Comparison of ENCODE assay signal across 1 cellular context in the genomic region with DNA sequence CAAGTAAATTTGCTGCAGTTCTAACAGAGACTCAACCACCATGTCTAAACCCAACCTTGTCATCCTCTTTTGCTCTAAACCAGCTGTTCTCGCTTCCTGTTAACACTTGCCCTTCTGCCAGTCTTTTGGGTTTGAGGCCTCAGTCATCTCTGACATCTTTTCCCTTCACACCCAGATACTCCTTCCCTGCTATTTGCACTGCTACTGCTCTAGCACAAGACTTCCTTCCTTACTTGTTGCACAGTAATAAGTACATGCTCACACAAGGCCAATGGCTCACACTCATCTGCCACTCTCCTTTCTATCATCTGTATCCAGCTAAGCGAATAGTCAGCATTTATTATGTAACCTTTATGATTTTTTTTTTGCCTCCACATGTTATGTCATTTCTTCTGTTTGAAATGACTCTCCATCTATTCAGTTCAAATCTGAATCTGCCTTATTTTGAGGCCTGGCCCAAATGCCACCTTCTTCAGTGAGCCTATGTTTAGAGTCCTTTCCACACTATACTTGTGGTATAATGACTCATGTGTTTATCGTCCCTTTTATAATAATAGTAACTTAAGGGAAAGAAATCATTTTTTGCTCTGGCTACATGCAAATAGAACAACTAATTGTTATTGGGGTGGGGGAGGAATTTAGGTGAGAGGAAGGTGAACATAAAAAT.
TF ChIP-seq lines count a peak whose summit lies in the region.

No MANE protein-coding gene starts in this region.

TF ChIP-seq in GM23338, 12 proteins besides CTCF, POLR2A, EP300 and RAD21 (continued from another document):
- TF ChIP-seq, protein P1, sequence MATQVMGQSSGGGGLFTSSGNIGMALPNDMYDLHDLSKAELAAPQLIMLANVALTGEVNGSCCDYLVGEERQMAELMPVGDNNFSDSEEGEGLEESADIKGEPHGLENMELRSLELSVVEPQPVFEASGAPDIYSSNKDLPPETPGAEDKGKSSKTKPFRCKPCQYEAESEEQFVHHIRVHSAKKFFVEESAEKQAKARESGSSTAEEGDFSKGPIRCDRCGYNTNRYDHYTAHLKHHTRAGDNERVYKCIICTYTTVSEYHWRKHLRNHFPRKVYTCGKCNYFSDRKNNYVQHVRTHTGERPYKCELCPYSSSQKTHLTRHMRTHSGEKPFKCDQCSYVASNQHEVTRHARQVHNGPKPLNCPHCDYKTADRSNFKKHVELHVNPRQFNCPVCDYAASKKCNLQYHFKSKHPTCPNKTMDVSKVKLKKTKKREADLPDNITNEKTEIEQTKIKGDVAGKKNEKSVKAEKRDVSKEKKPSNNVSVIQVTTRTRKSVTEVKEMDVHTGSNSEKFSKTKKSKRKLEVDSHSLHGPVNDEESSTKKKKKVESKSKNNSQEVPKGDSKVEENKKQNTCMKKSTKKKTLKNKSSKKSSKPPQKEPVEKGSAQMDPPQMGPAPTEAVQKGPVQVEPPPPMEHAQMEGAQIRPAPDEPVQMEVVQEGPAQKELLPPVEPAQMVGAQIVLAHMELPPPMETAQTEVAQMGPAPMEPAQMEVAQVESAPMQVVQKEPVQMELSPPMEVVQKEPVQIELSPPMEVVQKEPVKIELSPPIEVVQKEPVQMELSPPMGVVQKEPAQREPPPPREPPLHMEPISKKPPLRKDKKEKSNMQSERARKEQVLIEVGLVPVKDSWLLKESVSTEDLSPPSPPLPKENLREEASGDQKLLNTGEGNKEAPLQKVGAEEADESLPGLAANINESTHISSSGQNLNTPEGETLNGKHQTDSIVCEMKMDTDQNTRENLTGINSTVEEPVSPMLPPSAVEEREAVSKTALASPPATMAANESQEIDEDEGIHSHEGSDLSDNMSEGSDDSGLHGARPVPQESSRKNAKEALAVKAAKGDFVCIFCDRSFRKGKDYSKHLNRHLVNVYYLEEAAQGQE (IDR thresholded peaks at IDR 0.05; ENCODE audit: unreplicated experiment): no peak
- TF ChIP-seq EZH2phosphoT487 (IDR thresholded peaks at IDR 0.05; ENCODE audit: unreplicated experiment) (no peak), POLR2AphosphoS5 (IDR thresholded peaks at IDR 0.05; ENCODE audit: low read depth) (no peak), ZNF114 (CRISPR knock-in tag; IDR thresholded peaks at IDR 0.05) (no peak), EZH2 (IDR thresholded peaks at IDR 0.05; ENCODE audit: low read depth, unreplicated experiment) (no peak), STAT1 (IDR thresholded peaks at IDR 0.05; ENCODE audit: unreplicated experiment) (no peak), NANOG (IDR thresholded peaks at IDR 0.05; ENCODE audit: borderline replicate concordance) (no peak), JUNB (IDR thresholded peaks at IDR 0.05; ENCODE audit: unreplicated experiment) (no peak), CREB1 (CRISPR knock-in tag; IDR thresholded peaks at IDR 0.05; ENCODE audit: low read depth) (no peak)
